In genomic region chrX:27823812-27824211, GRCh38 we compare ENCODE assay signal across 38 cellular contexts. TPM values are rescaled to one million over a fixed set of nuclear protein-coding genes. Genes with fewer than 3 reads are reported as not detected.
"Had no signal": no experiment of that assay in that cellular context is flagged by ENCODE, and none has a peak within 500 bp of the region (broad histone marks: within the 10 kb centered on the region; RNA-seq: fewer than 3 reads in every experiment).

No MANE protein-coding gene starts in this region.

- H3K27me3 ChIP-seq: MG63 had no signal

- H3K4me3 ChIP-seq: MG63 had no signal

- H3K9me3 ChIP-seq: MG63 had no signal

- DNase-seq: Karpas-422, Kasumi-1, MG63, MM.1S, MV-4-11, NCI-H1048, NCI-H1092, NCI-H1092 treated with DMSO at 0.1 percent for 48 hours, NCI-H1105, NCI-H1105 treated with DMSO at 0.1 percent for 48 hours, NCI-H1417, NCI-H1417 treated with DMSO at 0.1 percent for 48 hours, NCI-H1436, NCI-H1436 treated with DMSO at 0.1 percent for 48 hours, NCI-H146, NCI-H1694, NCI-H1694 treated with DMSO at 0.1 percent for 48 hours, NCI-H187, NCI-H187 treated with DMSO at 0.1 percent for 48 hours, NCI-H1930, NCI-H2029, NCI-H2029 treated with DMSO at 0.1 percent for 48 hours, NCI-H2081, NCI-H2081 treated with DMSO at 0.1 percent for 48 hours, NCI-H2107, NCI-H2171, NCI-H2171 treated with DMSO at 0.1 percent for 48 hours, NCI-H2227 treated with DMSO at 0.1 percent for 48 hours, NCI-H226, NCI-H345, NCI-H446, NCI-H446 treated with DMSO at 0.1 percent for 48 hours, NCI-H510A, NCI-H510A treated with DMSO at 0.1 percent for 48 hours, NCI-H524 had no signal

- H3K36me3 ChIP-seq: MG63 had no signal

RNA-seq across cellular contexts. Expression of gene MAGEB10, which starts 16.0 kb away (rescaled TPM):
- total RNA-seq: LHCN-M2, MCF 10A, NCI-H460 had no signal
